1 cellular context compared by ENCODE assay signal in genomic region chr1:91404151-91405012, GRCh38.
TF ChIP-seq lines count a peak whose summit lies in the region.

Gene HFM1 (minus strand): TSS chr1:91404837. CDS start chr1:91401082, 3,755 bp downstream.

TF ChIP-seq in K562, 482 proteins besides CTCF, POLR2A, EP300 and RAD21 (continued from another document and continues in another):
- TF ChIP-seq ZBTB2 (IDR thresholded peaks at IDR 0.05) (peak; percentile 43; the same call in 1 of the 2 replicates), BCOR (IDR thresholded peaks at IDR 0.05) (0 out of 2 replicates have a peak, but pooled peaks have one; percentile 5), POLR2AphosphoS5 (IDR thresholded peaks at IDR 0.05; ENCODE audit: control insufficient read depth, insufficient read depth, low read depth, low read length) (peak; percentile 83), ZNF436 (CRISPR knock-in tag; IDR thresholded peaks at IDR 0.05) (no peak), KLF6 (CRISPR knock-in tag; IDR thresholded peaks at IDR 0.05; ENCODE audit: borderline replicate concordance) (0 out of 2 replicates have a peak, but pooled peaks have one; percentile 48), ADNP (tag; IDR thresholded peaks at IDR 0.05) (no peak), SMAD4 (CRISPR knock-in tag; conservative IDR thresholded peaks at IDR 0.05) (peak; percentile 70; the same call in 1 of the 2 replicates), ZKSCAN1 (IDR thresholded peaks at IDR 0.05; ENCODE audit: low read depth, low read length) (no peak; the same call in 1 of the 2 replicates), ZNF134 (CRISPR knock-in tag; conservative IDR thresholded peaks at IDR 0.05) (no peak), ATF3 (IDR thresholded peaks at IDR 0.05) (no peak), ATF3 (CRISPR knock-in tag; conservative IDR thresholded peaks at IDR 0.05) (0 out of 2 replicates have a peak, but pooled peaks have one; percentile 56), EWSR1 (IDR thresholded peaks at IDR 0.05; ENCODE audit: borderline replicate concordance, low read depth, partially characterized antibody) (no peak), MXI1 (IDR thresholded peaks at IDR 0.05; ENCODE audit: low read depth, low read length) (peak; percentile 15; the same call in 1 of the 2 replicates), MAX (CRISPR knock-in tag; IDR thresholded peaks at IDR 0.05) (peak; percentile 79), PML (IDR thresholded peaks at IDR 0.05; ENCODE audit: low read length) (peak; percentile 57), ZNF740 (CRISPR knock-in tag; IDR thresholded peaks at IDR 0.05) (peak; percentile 77), ZNF740 (tag; IDR thresholded peaks at IDR 0.05) (peak in 1 of 2 experiments; percentile 59; a peak in 1 of 4 replicates), HMG20A (CRISPR knock-in tag; conservative IDR thresholded peaks at IDR 0.05) (no peak), HNRNPLL (IDR thresholded peaks at IDR 0.05; ENCODE audit: low read depth, low read length, poor library complexity, severe bottlenecking) (peak; percentile 71), ZNF766 (CRISPR knock-in tag; conservative IDR thresholded peaks at IDR 0.05) (peak; percentile 38; the same call in 1 of the 2 replicates), HOMEZ (CRISPR knock-in tag; IDR thresholded peaks at IDR 0.05) (no peak), CTCFL (IDR thresholded peaks at IDR 0.05; ENCODE audit: borderline replicate concordance, insufficient read depth, low read depth, low read length, poor library complexity, severe bottlenecking) (peak; percentile 88), HDAC8 (tag; IDR thresholded peaks at IDR 0.05) (no peak), ZNF561 (CRISPR knock-in tag; conservative IDR thresholded peaks at IDR 0.05) (no peak), HLTF (IDR thresholded peaks at IDR 0.05) (0 out of 2 replicates have a peak, but pooled peaks have one; percentile 40), ZNF780A (CRISPR knock-in tag; IDR thresholded peaks at IDR 0.05) (no peak), ZNF431 (CRISPR knock-in tag; IDR thresholded peaks at IDR 0.05) (no peak), SP2 (IDR thresholded peaks at IDR 0.05; ENCODE audit: extremely low read depth, low read depth, low read length, poor library complexity, severe bottlenecking) (peak; percentile 30), DIDO1 (tag; IDR thresholded peaks at IDR 0.05; ENCODE audit: low read depth) (0 out of 2 replicates have a peak, but pooled peaks have one; percentile 39), ZBTB7A (IDR thresholded peaks at IDR 0.05; ENCODE audit: borderline replicate concordance, control insufficient read depth, low read depth, low read length) (peak; percentile 89; the same call in 1 of the 2 replicates), JUN (IDR thresholded peaks at IDR 0.05; ENCODE audit: borderline replicate concordance, low read depth, low read length) (no peak), JUN (CRISPR knock-in tag; IDR thresholded peaks at IDR 0.05; ENCODE audit: borderline replicate concordance) (peak; percentile 56; the same call in 1 of the 2 replicates), MCM3 (IDR thresholded peaks at IDR 0.05) (no peak), EZH2 (IDR thresholded peaks at IDR 0.05; ENCODE audit: borderline replicate concordance, low read depth, low read length) (no peak), ZBED1 (IDR thresholded peaks at IDR 0.05) (no peak), ZNF318 (IDR thresholded peaks at IDR 0.05; ENCODE audit: borderline replicate concordance in 1 of 2, low read depth in 1 of 2) (no peak), TAF1 (IDR thresholded peaks at IDR 0.05; ENCODE audit: control insufficient read depth, extremely low read depth, insufficient read depth, low read length, severe bottlenecking) (peak; percentile 78), SP1 (CRISPR knock-in tag; IDR thresholded peaks at IDR 0.05) (peak; percentile 79), FOXP1 (CRISPR knock-in tag; IDR thresholded peaks at IDR 0.05) (peak; percentile 90; the same call in 1 of the 2 replicates), ZNF280B (CRISPR knock-in tag; IDR thresholded peaks at IDR 0.05) (no peak), ESRRA (IDR thresholded peaks at IDR 0.05; ENCODE audit: borderline replicate concordance, low read depth) (peak; percentile 58; the same call in 1 of the 2 replicates), E2F8 (IDR thresholded peaks at IDR 0.05; ENCODE audit: low read depth, partially characterized antibody) (no peak), COPS2 (conservative IDR thresholded peaks at IDR 0.05) (no peak)
